ENCODE assay signal across 12 cellular contexts in genomic region chr9:33249087-33249657, GRCh38. TPM values are rescaled to one million over a fixed set of nuclear protein-coding genes. Genes with fewer than 3 reads are reported as not detected.
DNase-seq lines count a peak whose midpoint lies in the region; ATAC-seq and TF ChIP-seq lines count a peak whose summit lies in the region.
"Had no signal": no experiment of that assay in that cellular context is flagged by ENCODE, and none has a peak within 500 bp of the region (broad histone marks: within the 10 kb centered on the region; RNA-seq: fewer than 3 reads in every experiment).

No MANE protein-coding gene starts in this region.

- no peaks in the 10 kb centered on the region for H3K9me3 Mint-ChIP-seq in activated B cell treated with CpG ODN at 0.5 μM for 24 hours
- H3K9me3 Mint-ChIP-seq: activated CD4-positive, alpha-beta memory T cell treated with anti-CD3 and anti-CD28 coated beads, Interleukin-2, amount 10 ng/mL, durations not matched to agents 7 days and 5 days; CD4-positive, alpha-beta memory T cell had no signal

- peaks cover 30% of the 10 kb centered on the region for H3K36me3 Mint-ChIP-seq in activated B cell treated with CpG ODN at 0.5 μM for 24 hours (ENCODE audit: low read depth)

- intact Hi-C loops in activated B cell treated with CpG ODN at 0.5 μM for 24 hours (cut with micrococcal nuclease) (no loop called here), Right ventricle myocardium inferior (cut with DNase I) (no loop called here)

- no peak for TF ChIP-seq CTCF in activated B cell treated with CpG ODN at 0.5 μM for 24 hours (IDR thresholded peaks at IDR 0.05)

- peak; percentile 50 for DNase-seq in Daoy (ENCODE audit: low read depth)
- DNase-seq in activated B cell treated with CpG ODN at 0.5 μM for 24 hours, result no peak
- DNase-seq in NCI-H1694 treated with DMSO at 0.1 percent for 48 hours (lab: John Stamatoyannopoulos, UW), result no peak
- DNase-seq in amygdala (lab: John Stamatoyannopoulos, UW), result no peak
- no peak for DNase-seq in stimulated activated CD4-positive, alpha-beta T cell treated with anti-CD3 and anti-CD28 coated beads, Interleukin-15, amount 100 ng/mL, for 24 hours
- DNase-seq in Right ventricle myocardium inferior (ENCODE audit: missing footprints), result no peak
- DNase-seq: activated CD4-positive, alpha-beta memory T cell treated with anti-CD3 and anti-CD28 coated beads, Interleukin-2, amount 10 ng/mL, durations not matched to agents 7 days and 5 days; CD4-positive, alpha-beta memory T cell; Kasumi-1; NCI-H446 had no signal

- no peak overlapping the region for H3K27ac Mint-ChIP-seq in activated B cell treated with CpG ODN at 0.5 μM for 24 hours
- H3K27ac Mint-ChIP-seq: activated CD4-positive, alpha-beta memory T cell treated with anti-CD3 and anti-CD28 coated beads, Interleukin-2, amount 10 ng/mL, durations not matched to agents 7 days and 5 days had no signal

- CTCF ChIA-PET in activated B cell treated with CpG ODN at 0.5 μM for 24 hours (lab: Charles Lee), result no interaction called here

- POLR2A ChIA-PET in activated B cell treated with CpG ODN at 0.5 μM for 24 hours (lab: Charles Lee), result no interaction called here

- peaks cover 11% of the 10 kb centered on the region for H3K4me1 Mint-ChIP-seq in activated B cell treated with CpG ODN at 0.5 μM for 24 hours
- H3K4me1 Mint-ChIP-seq: CD4-positive, alpha-beta memory T cell had no signal

- no peak overlapping the region for H3K4me3 Mint-ChIP-seq in activated B cell treated with CpG ODN at 0.5 μM for 24 hours
- H3K4me3 Mint-ChIP-seq: activated CD4-positive, alpha-beta memory T cell treated with anti-CD3 and anti-CD28 coated beads, Interleukin-2, amount 10 ng/mL, durations not matched to agents 7 days and 5 days; CD4-positive, alpha-beta memory T cell had no signal

- H3K27me3 Mint-ChIP-seq in activated B cell treated with CpG ODN at 0.5 μM for 24 hours, result no peaks in the 10 kb centered on the region
- H3K27me3 Mint-ChIP-seq: activated CD4-positive, alpha-beta memory T cell treated with anti-CD3 and anti-CD28 coated beads, Interleukin-2, amount 10 ng/mL, durations not matched to agents 7 days and 5 days; CD4-positive, alpha-beta memory T cell had no signal

- ATAC-seq in GM19324 (IDR thresholded peaks at IDR 0.05; ENCODE audit: low FRiP score, unreplicated experiment), result peak; percentile 29
- peak; percentile 42 for ATAC-seq in HG02938 (IDR thresholded peaks at IDR 0.05; ENCODE audit: unreplicated experiment)
- peak; percentile 37 for ATAC-seq in activated B cell treated with CpG ODN at 0.5 μM for 24 hours (ENCODE audit: low read depth)
- no peak for ATAC-seq in Right ventricle myocardium inferior

RNA-seq across cellular contexts. Expression of gene SPINK4, which starts 9.2 kb away (rescaled TPM):
- not detected in 2 replicates for total RNA-seq in Daoy (2014; rRNA removed; shearing (Covaris generic))
- total RNA-seq in activated B cell treated with CpG ODN at 0.5 μM for 24 hours (not detected in 2 replicates), Right ventricle myocardium inferior (not detected)
- total RNA-seq: activated CD4-positive, alpha-beta memory T cell treated with anti-CD3 and anti-CD28 coated beads, Interleukin-2, amount 10 ng/mL, durations not matched to agents 7 days and 5 days; CD4-positive, alpha-beta memory T cell had no signal

RNA-seq across cellular contexts. Expression of gene BAG1, which starts 15.3 kb away (rescaled TPM):
- 85.7 and 139 TPM in 2 replicates for total RNA-seq in Daoy (2014; rRNA removed; shearing (Covaris generic))
- total RNA-seq in activated B cell treated with CpG ODN at 0.5 μM for 24 hours (58.3 and 58.9 TPM in 2 replicates), Right ventricle myocardium inferior (132 TPM)

RNA-seq across cellular contexts. Expression of gene CHMP5, which starts 15.7 kb away (rescaled TPM):
- 169 and 250 TPM in 2 replicates for total RNA-seq in Daoy (2014; rRNA removed; shearing (Covaris generic))
- 27.4 and 28.1 TPM in 2 replicates for total RNA-seq in activated B cell treated with CpG ODN at 0.5 μM for 24 hours
- 51.5 TPM for total RNA-seq in Right ventricle myocardium inferior

RNA-seq across cellular contexts. Expression of gene NFX1, which starts 41.1 kb away (rescaled TPM):
- 20.3 and 29.1 TPM in 2 replicates for total RNA-seq in Daoy (2014; rRNA removed; shearing (Covaris generic))
- 51.0 and 57.2 TPM in 2 replicates for total RNA-seq in activated B cell treated with CpG ODN at 0.5 μM for 24 hours
- total RNA-seq in Right ventricle myocardium inferior, result 29.3 TPM
